Comparison of ENCODE assay signal across 19 cellular contexts in genomic region chr7:92841192-92841591, GRCh38. TPM values are rescaled to one million over a fixed set of nuclear protein-coding genes. Genes with fewer than 3 reads are reported as not detected.
DNase-seq lines count a peak whose midpoint lies in the region; ATAC-seq, FAIRE-seq and TF ChIP-seq lines count a peak whose summit lies in the region.
"Had no signal": no experiment of that assay in that cellular context is flagged by ENCODE, and none has a peak within 500 bp of the region (broad histone marks: within the 10 kb centered on the region; RNA-seq: fewer than 3 reads in every experiment).

No MANE protein-coding gene starts in this region.

- peaks cover 25% of the 10 kb centered on the region for H3K4me1 Mint-ChIP-seq in osteocyte (ENCODE audit: unreplicated experiment)

- no TSS peak for BruUV-seq in K562 (replicated peaks; lab: Mats Ljungman, UMichigan)

- FAIRE-seq in K562 (lab: Jason Lieb, UNC): peak; percentile 29
- FAIRE-seq: GM18507 had no signal

- no peak overlapping the region for H3K9ac ChIP-seq in K562 (ENCODE audit: insufficient read depth in 1 of 2, low read depth in 2 of 2, low read length in 2 of 2)

- CTCF ChIA-PET in K562 (lab: Yijun Ruan, JAX; ENCODE audit: low intra/inter-chr PET ratio): no interaction called here

- no peak for TF ChIP-seq RAD21 in K562 (CRISPR knock-in tag; conservative IDR thresholded peaks at IDR 0.05 in 1 of 2, IDR thresholded peaks at IDR 0.05 in 1 of 2)

- in situ Hi-C loops in K562 (cut with MboI): no loop called here

- H2AFZ ChIP-seq in K562 (ENCODE audit: low read depth, low read length): no peak overlapping the region; the same call in 1 of the 2 replicates

- H3K4me2 ChIP-seq in K562 (ENCODE audit: insufficient read depth, low read length): no peak overlapping the region

- peak; percentile 30 for ATAC-seq in HG02610 (IDR thresholded peaks at IDR 0.05; ENCODE audit: unreplicated experiment)
- ATAC-seq in K562: no peak
- ATAC-seq in HG03039 (IDR thresholded peaks at IDR 0.05; ENCODE audit: unreplicated experiment): no peak

- no peak overlapping the region for H3K4me3 ChIP-seq in K562
- H3K4me3 ChIP-seq: HAP-1 had no signal

- H3K9me1 ChIP-seq in K562 (ENCODE audit: control insufficient read depth, insufficient read depth, low read length): no peaks in the 10 kb centered on the region

- TF ChIP-seq EP300 in K562 (IDR thresholded peaks at IDR 0.05; ENCODE audit: low read length): no peak

- no peaks in the 10 kb centered on the region; a peak in 2 of 5 replicates for H3K4me1 ChIP-seq in K562 (replicated peaks in 1 of 2; ENCODE audit: control insufficient read depth in 2 of 2, insufficient read depth in 2 of 2, low read length in 2 of 2)
- H3K4me1 ChIP-seq: BE2C had no signal

- TF ChIP-seq CTCF in K562 (IDR thresholded peaks at IDR 0.05 in 2 of 3, conservative IDR thresholded peaks at IDR 0.05 in 1 of 3; ENCODE audit: insufficient read depth in 2 of 3, low read depth in 1 of 3, low read length in 3 of 3) (no peak), osteocyte (IDR thresholded peaks at IDR 0.05) (no peak)

- WGBS in K562 (ENCODE audit: insufficient coverage, low coverage, missing lambda C conversion rate): 49% methylated on average over 3 of the region's 3 CpGs

- POLR2A ChIA-PET in K562 (lab: Yijun Ruan, JAX): no interaction called here

- H3K9me3 ChIP-seq in K562 (replicated peaks; ENCODE audit: control insufficient read depth, insufficient read depth, low read depth, low read length): no peaks in the 10 kb centered on the region
- H3K9me3 ChIP-seq: BE2C, HAP-1 had no signal

- no peaks in the 10 kb centered on the region for H3K27me3 ChIP-seq in K562 (ENCODE audit: control insufficient read depth in 2 of 2, insufficient read depth in 2 of 2, low read length in 2 of 2)

- TF ChIP-seq POLR2A in K562 (conservative IDR thresholded peaks at IDR 0.05): no peak

- H3K79me2 ChIP-seq in K562 (ENCODE audit: control insufficient read depth, insufficient read depth, low read length): peaks cover 12% of the 10 kb centered on the region

- H4K20me1 ChIP-seq in K562 (replicated peaks; ENCODE audit: control insufficient read depth, insufficient read depth, low read length): no peaks in the 10 kb centered on the region

- H3K27ac Mint-ChIP-seq in osteocyte (ENCODE audit: unreplicated experiment): peak overlapping the region; percentile 19
- H3K27ac Mint-ChIP-seq: CD4-positive, alpha-beta memory T cell had no signal

- H3K27me3 Mint-ChIP-seq in osteocyte (ENCODE audit: unreplicated experiment): no peaks in the 10 kb centered on the region
- H3K27me3 Mint-ChIP-seq: CD4-positive, alpha-beta memory T cell had no signal

- no peaks in the 10 kb centered on the region for H3K36me3 ChIP-seq in K562 (ENCODE audit: control insufficient read depth, insufficient read depth, low read length)
- H3K36me3 ChIP-seq: BE2C, HAP-1 had no signal

- H3K36me3 Mint-ChIP-seq in osteocyte (ENCODE audit: unreplicated experiment): no peaks in the 10 kb centered on the region

- no peak overlapping the region for H3K4me3 Mint-ChIP-seq in osteocyte (ENCODE audit: unreplicated experiment)
- H3K4me3 Mint-ChIP-seq: CD4-positive, alpha-beta memory T cell had no signal

- intact Hi-C loops in K562 (cut with micrococcal nuclease): no loop called here

- peak; percentile 73 for DNase-seq in LHCN-M2 (ENCODE audit: low read depth)
- no peak for DNase-seq in K562 (ENCODE audit: extremely low read depth in 1 of 4, low spot score in 3 of 4)
- DNase-seq in osteocyte (ENCODE audit: extremely low spot score, unreplicated experiment): no peak
- no peak for DNase-seq in NCI-H526 (lab: John Stamatoyannopoulos, UW)
- no peak for DNase-seq in cortex of kidney (lab: John Stamatoyannopoulos, UW)
- DNase-seq: BE2C; CD4-positive, alpha-beta memory T cell; MM.1S; NCI-H1105 treated with DMSO at 0.1 percent for 48 hours; NCI-H187 treated with DMSO at 0.1 percent for 48 hours; NCI-H2171; NCI-H446 treated with DMSO at 0.1 percent for 48 hours; NCI-H774; SHP77 treated with DMSO at 0.1 percent for 48 hours had no signal

- peaks cover 5% of the 10 kb centered on the region for H3K9me3 Mint-ChIP-seq in osteocyte (ENCODE audit: unreplicated experiment)

- no peak overlapping the region for H3K27ac ChIP-seq in K562 (ENCODE audit: extremely low read depth, low read depth, low read length)
- H3K27ac ChIP-seq: HL-60 had no signal

TF ChIP-seq in K562, 482 proteins besides CTCF, POLR2A, EP300 and RAD21:
- TF ChIP-seq ZNF75A (CRISPR knock-in tag; IDR thresholded peaks at IDR 0.05) (no peak), PTBP1 (IDR thresholded peaks at IDR 0.05; ENCODE audit: low read depth, low read length) (no peak), PCBP2 (IDR thresholded peaks at IDR 0.05; ENCODE audit: low read depth, low read length, poor library complexity, severe bottlenecking) (no peak), CEBPZ (IDR thresholded peaks at IDR 0.05; ENCODE audit: borderline replicate concordance, low read depth, low read length) (no peak), ZNF239 (CRISPR knock-in tag; IDR thresholded peaks at IDR 0.05) (no peak)
TF ChIP-seq in K562: peak in this region for 0.

RNA-seq across cellular contexts. Expression of gene CDK6, which starts 4.8 kb away (rescaled TPM):
- 66.1 and 66.2 TPM in 2 replicates for total RNA-seq in LHCN-M2 (2014; rRNA removed)
- polyA plus RNA-seq in LHCN-M2 (2012): 19.8 TPM
- 85.3 and 114 TPM in 2 replicates for total RNA-seq in K562 (2011; cell fraction: chromatin; rRNA removed; ENCODE audit: low replicate concordance)
- 56.5 and 61.6 TPM in 2 replicates for total RNA-seq in K562 (2011; cell fraction: nucleolus; rRNA removed)
- total RNA-seq in K562 (2011; cell fraction: nucleoplasm; rRNA removed): 58.1 and 77.3 TPM in 2 replicates
- total RNA-seq in K562 (2014; rRNA removed): 90.8 and 91.6 TPM in 2 replicates
- 77.8 and 81.9 TPM in 2 replicates for total RNA-seq in K562 (2014; rRNA removed; fragmentation: Illumina TruSeq; extraction: Trizol)
- total RNA-seq in K562 (2015; rRNA removed; fragmentation: Illumina TruSeq; extraction: Trizol): 62.2 and 63.9 TPM in 2 replicates
- 97.9 and 109 TPM in 2 replicates for total RNA-seq in K562 (2021)
- 37.2 and 39.0 TPM in 2 replicates for polyA plus RNA-seq in K562 (2011; rRNA removed)
- 26.0 and 31.7 TPM in 2 replicates for polyA plus RNA-seq in K562 (2011; cell fraction: cytosol; rRNA removed)
- 39.8 and 46.6 TPM in 2 replicates for polyA plus RNA-seq in K562 (2011; cell fraction: nucleus; rRNA removed)
- 14.5 and 19.6 TPM in 2 replicates for polyA plus RNA-seq in K562 (2012)
- 37.1 and 44.4 TPM in 2 replicates for polyA plus RNA-seq in K562 (2014; fragmentation: Illumina TruSeq; extraction: Trizol)
- 10 to 100 TPM in 1 of 2 experiments, 1 to 10 TPM in 1; 7.6 to 15.0 TPM for polyA plus RNA-seq in K562 (2014; fragmentation: Nextera tagmentation; extraction: Ambion mirVana)
- 24.5 and 27.3 TPM in 2 replicates for polyA plus RNA-seq in K562 (2014; rRNA removed)
- polyA minus RNA-seq in K562 (2011; rRNA and poly(A)+ RNA removed): 108 and 112 TPM in 2 replicates
- polyA minus RNA-seq in K562 (2011; cell fraction: cytosol; rRNA and poly(A)+ RNA removed): 119 and 123 TPM in 2 replicates
- 84.6 and 94.7 TPM in 2 replicates for polyA minus RNA-seq in K562 (2011; cell fraction: nucleus; rRNA and poly(A)+ RNA removed)
- 52.3 and 53.6 TPM in 2 replicates for total RNA-seq in osteocyte
